Comparison of ENCODE assay signal across 1 cellular context in the genomic region with DNA sequence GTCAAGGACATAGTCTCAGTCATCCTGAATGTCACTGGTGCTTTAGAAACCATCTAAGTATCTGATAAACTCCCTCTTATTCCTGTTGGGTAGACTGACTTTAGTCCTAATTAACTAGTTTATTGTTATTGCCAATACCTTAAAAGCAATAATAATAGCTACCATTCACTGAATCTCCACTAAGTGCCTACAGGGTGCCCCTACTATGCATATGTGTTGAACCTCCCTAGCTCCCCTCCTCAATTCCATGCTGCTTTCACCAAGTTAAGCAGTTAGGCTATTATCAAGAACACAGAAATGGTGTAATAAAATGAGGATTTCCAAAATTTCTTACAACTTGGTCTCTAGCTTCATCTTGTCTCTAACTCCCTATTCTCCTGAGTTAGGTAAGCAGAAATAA.
TF ChIP-seq lines count a peak whose summit lies in the region.

No MANE protein-coding gene starts in this region.

TF ChIP-seq in GM23338, 12 proteins besides CTCF, POLR2A, EP300 and RAD21 (continued from another document):
- TF ChIP-seq ZNF462 (CRISPR knock-in tag; IDR thresholded peaks at IDR 0.05) (no peak), CREB1 (CRISPR knock-in tag; IDR thresholded peaks at IDR 0.05; ENCODE audit: low read depth) (no peak), EZH2 (IDR thresholded peaks at IDR 0.05; ENCODE audit: low read depth, unreplicated experiment) (no peak), STAT1 (IDR thresholded peaks at IDR 0.05; ENCODE audit: unreplicated experiment) (no peak), ZNF331 (CRISPR knock-in tag; IDR thresholded peaks at IDR 0.05; ENCODE audit: low read depth) (no peak), ZNF114 (CRISPR knock-in tag; IDR thresholded peaks at IDR 0.05) (no peak)
- TF ChIP-seq, protein P1, sequence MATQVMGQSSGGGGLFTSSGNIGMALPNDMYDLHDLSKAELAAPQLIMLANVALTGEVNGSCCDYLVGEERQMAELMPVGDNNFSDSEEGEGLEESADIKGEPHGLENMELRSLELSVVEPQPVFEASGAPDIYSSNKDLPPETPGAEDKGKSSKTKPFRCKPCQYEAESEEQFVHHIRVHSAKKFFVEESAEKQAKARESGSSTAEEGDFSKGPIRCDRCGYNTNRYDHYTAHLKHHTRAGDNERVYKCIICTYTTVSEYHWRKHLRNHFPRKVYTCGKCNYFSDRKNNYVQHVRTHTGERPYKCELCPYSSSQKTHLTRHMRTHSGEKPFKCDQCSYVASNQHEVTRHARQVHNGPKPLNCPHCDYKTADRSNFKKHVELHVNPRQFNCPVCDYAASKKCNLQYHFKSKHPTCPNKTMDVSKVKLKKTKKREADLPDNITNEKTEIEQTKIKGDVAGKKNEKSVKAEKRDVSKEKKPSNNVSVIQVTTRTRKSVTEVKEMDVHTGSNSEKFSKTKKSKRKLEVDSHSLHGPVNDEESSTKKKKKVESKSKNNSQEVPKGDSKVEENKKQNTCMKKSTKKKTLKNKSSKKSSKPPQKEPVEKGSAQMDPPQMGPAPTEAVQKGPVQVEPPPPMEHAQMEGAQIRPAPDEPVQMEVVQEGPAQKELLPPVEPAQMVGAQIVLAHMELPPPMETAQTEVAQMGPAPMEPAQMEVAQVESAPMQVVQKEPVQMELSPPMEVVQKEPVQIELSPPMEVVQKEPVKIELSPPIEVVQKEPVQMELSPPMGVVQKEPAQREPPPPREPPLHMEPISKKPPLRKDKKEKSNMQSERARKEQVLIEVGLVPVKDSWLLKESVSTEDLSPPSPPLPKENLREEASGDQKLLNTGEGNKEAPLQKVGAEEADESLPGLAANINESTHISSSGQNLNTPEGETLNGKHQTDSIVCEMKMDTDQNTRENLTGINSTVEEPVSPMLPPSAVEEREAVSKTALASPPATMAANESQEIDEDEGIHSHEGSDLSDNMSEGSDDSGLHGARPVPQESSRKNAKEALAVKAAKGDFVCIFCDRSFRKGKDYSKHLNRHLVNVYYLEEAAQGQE (IDR thresholded peaks at IDR 0.05; ENCODE audit: unreplicated experiment): no peak
